Comparison of ENCODE assay signal across 21 cellular contexts in genomic region chr2:145860083-145860482, GRCh38.
"Had no signal": no experiment of that assay in that cellular context is flagged by ENCODE, and none has a peak within 500 bp of the region (broad histone marks: within the 10 kb centered on the region; RNA-seq: fewer than 3 reads in every experiment).

No MANE protein-coding gene starts in this region.

- H3K4me1 Mint-ChIP-seq: naive B cell, nephron progenitor cell had no signal

- H3K27me3 ChIP-seq: gastrocnemius medialis, right atrium auricular region, sigmoid colon, stomach, transverse colon had no signal

- H3K27ac ChIP-seq: coronary artery, gastrocnemius medialis, psoas muscle, right atrium auricular region, sigmoid colon, stomach, thoracic aorta, transverse colon had no signal

- H3K36me3 ChIP-seq: gastrocnemius medialis, right atrium auricular region, sigmoid colon, stomach, thoracic aorta, transverse colon had no signal

- H3K4me3 ChIP-seq: coronary artery, gastrocnemius medialis, lung, psoas muscle, right atrium auricular region, sigmoid colon, stomach, thoracic aorta, transverse colon had no signal

- H3K9me3 Mint-ChIP-seq: naive B cell, nephron progenitor cell had no signal

- H3K9me3 ChIP-seq: gastrocnemius medialis, psoas muscle, right atrium auricular region, sigmoid colon, stomach, thoracic aorta, transverse colon had no signal

- ATAC-seq: esophagus mucosa, gastrocnemius medialis, left colon, left ventricle myocardium superior, psoas muscle had no signal

- DNase-seq: effector CD4-positive, alpha-beta T cell; gastrocnemius medialis; glutamatergic neuron; left colon; left ventricle myocardium superior; mesendoderm; naive B cell; nephron progenitor cell; psoas muscle; sigmoid colon; small intestine; stimulated activated CD4-positive, alpha-beta T cell treated with anti-CD3 and anti-CD28 coated beads, Interleukin-12 subunit alpha, Interleukin-12 subunit beta, amount 100 ng/mL, for 4 hours; stimulated activated naive CD4-positive, alpha-beta T cell; stomach; substantia nigra; transverse colon had no signal

- H3K36me3 Mint-ChIP-seq: naive B cell had no signal

- H3K27ac Mint-ChIP-seq: naive B cell, nephron progenitor cell had no signal

- H3K4me1 ChIP-seq: gastrocnemius medialis, psoas muscle, right atrium auricular region, sigmoid colon, transverse colon had no signal

- H3K4me3 Mint-ChIP-seq: naive B cell, nephron progenitor cell had no signal
